Comparison of ENCODE assay signal across 18 cellular contexts in the genomic region with DNA sequence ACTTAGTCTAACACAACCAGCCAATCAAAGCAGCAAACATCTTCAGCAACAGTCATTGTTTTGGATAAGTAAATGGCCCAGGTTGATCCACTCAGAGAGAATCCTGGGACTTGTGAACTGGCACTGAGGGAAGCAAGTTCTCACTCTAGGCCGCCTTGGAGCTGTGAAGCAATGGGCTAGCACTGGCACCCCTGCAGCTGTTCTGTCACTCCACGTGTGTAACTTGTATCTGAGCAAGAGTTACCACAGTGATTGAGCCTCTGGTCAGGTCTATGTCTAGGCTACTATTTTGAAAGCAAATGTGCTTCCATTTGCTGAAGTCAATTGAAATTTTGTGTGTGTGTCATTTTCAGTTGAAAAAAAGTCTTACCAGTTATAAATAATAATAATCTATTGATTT. TPM values are rescaled to one million over a fixed set of nuclear protein-coding genes. Genes with fewer than 3 reads are reported as not detected.
"Had no signal": no experiment of that assay in that cellular context is flagged by ENCODE, and none has a peak within 500 bp of the region (broad histone marks: within the 10 kb centered on the region; RNA-seq: fewer than 3 reads in every experiment).

No MANE protein-coding gene starts in this region.

- H3K27me3 ChIP-seq: MG63 had no signal

- DNase-seq: KBM-7, MG63, NCI-H1092, NCI-H1105 treated with DMSO at 0.1 percent for 48 hours, NCI-H1417 treated with DMSO at 0.1 percent for 48 hours, NCI-H187, NCI-H2029, NCI-H2081 treated with DMSO at 0.1 percent for 48 hours, NCI-H2171, NCI-H526 treated with DMSO at 0.1 percent for 48 hours, NCI-H774, Right ventricle myocardium superior, RPMI8226, SIG-M5, SK-N-SH, SW 1271, T-cell had no signal

- ATAC-seq: T-cell had no signal

- H3K9me3 ChIP-seq: MG63, SK-N-SH had no signal

- H3K4me2 ChIP-seq: SK-N-SH had no signal

- H3K4me3 ChIP-seq: MG63 had no signal

- FAIRE-seq: RCC 7860 had no signal

- H3K36me3 ChIP-seq: MG63 had no signal

- H3K9ac ChIP-seq: SK-N-SH had no signal

- H3K9me2 ChIP-seq: SK-N-SH had no signal

RNA-seq across cellular contexts. Expression of a gene that starts 57.2 kb away (rescaled TPM):
- polyA plus RNA-seq: SK-N-SH had no signal
